Comparison of ENCODE assay signal across 2 cellular contexts in genomic region chr9:97737429-97737828, GRCh38.
TF ChIP-seq lines count a peak whose summit lies in the region.

No MANE protein-coding gene starts in this region.

TF ChIP-seq in HepG2, 621 proteins besides CTCF, POLR2A, EP300 and RAD21:
- TF ChIP-seq ZNF749 (CRISPR knock-in tag; IDR thresholded peaks at IDR 0.05; ENCODE audit: borderline replicate concordance) (no peak), RAD51 (IDR thresholded peaks at IDR 0.05; ENCODE audit: borderline replicate concordance) (peak; percentile 64; the same call in 1 of the 2 replicates), MEF2D (CRISPR knock-in tag; IDR thresholded peaks at IDR 0.05) (no peak), NFYB (CRISPR knock-in tag; IDR thresholded peaks at IDR 0.05) (peak; percentile 78), NFYC (CRISPR knock-in tag; IDR thresholded peaks at IDR 0.05) (peak; percentile 80)
- TF ChIP-seq, protein P1, sequence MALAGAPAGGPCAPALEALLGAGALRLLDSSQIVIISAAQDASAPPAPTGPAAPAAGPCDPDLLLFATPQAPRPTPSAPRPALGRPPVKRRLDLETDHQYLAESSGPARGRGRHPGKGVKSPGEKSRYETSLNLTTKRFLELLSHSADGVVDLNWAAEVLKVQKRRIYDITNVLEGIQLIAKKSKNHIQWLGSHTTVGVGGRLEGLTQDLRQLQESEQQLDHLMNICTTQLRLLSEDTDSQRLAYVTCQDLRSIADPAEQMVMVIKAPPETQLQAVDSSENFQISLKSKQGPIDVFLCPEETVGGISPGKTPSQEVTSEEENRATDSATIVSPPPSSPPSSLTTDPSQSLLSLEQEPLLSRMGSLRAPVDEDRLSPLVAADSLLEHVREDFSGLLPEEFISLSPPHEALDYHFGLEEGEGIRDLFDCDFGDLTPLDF (CRISPR knock-in tag; IDR thresholded peaks at IDR 0.05): no peak
- TF ChIP-seq, protein P2, sequence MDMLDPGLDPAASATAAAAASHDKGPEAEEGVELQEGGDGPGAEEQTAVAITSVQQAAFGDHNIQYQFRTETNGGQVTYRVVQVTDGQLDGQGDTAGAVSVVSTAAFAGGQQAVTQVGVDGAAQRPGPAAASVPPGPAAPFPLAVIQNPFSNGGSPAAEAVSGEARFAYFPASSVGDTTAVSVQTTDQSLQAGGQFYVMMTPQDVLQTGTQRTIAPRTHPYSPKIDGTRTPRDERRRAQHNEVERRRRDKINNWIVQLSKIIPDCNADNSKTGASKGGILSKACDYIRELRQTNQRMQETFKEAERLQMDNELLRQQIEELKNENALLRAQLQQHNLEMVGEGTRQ (IDR thresholded peaks at IDR 0.05; ENCODE audit: low read depth, low read length): peak; percentile 62
- TF ChIP-seq, protein P2 (CRISPR knock-in tag; IDR thresholded peaks at IDR 0.05; ENCODE audit: borderline replicate concordance): peak; percentile 78; the same call in 1 of the 2 replicates
TF ChIP-seq in HepG2: peak in this region for 4.

TF ChIP-seq in K562, 482 proteins besides CTCF, POLR2A, EP300 and RAD21 (continues in another document):
- TF ChIP-seq KLF16 (IDR thresholded peaks at IDR 0.05) (no peak), ZEB2 (IDR thresholded peaks at IDR 0.05) (no peak), RBBP5 (IDR thresholded peaks at IDR 0.05; ENCODE audit: borderline replicate concordance, insufficient read depth, low read length, poor library complexity, severe bottlenecking) (no peak), JUND (IDR thresholded peaks at IDR 0.05; ENCODE audit: borderline replicate concordance, low read depth, low read length) (no peak), JUND (tag; IDR thresholded peaks at IDR 0.05; ENCODE audit: borderline replicate concordance, low read depth, low read length) (no peak), HSF4 (CRISPR knock-in tag; IDR thresholded peaks at IDR 0.05; ENCODE audit: borderline replicate concordance) (no peak), HDAC2 (IDR thresholded peaks at IDR 0.05) (no peak), RHOXF2B (CRISPR knock-in tag; conservative IDR thresholded peaks at IDR 0.05) (no peak), TOE1 (IDR thresholded peaks at IDR 0.05; ENCODE audit: borderline replicate concordance) (peak; percentile 96), TOE1 (CRISPR knock-in tag; IDR thresholded peaks at IDR 0.05; ENCODE audit: borderline replicate concordance, low read depth) (no peak), HNRNPUL1 (IDR thresholded peaks at IDR 0.05; ENCODE audit: low read length) (no peak), NELFE (IDR thresholded peaks at IDR 0.05; ENCODE audit: insufficient read depth, insufficient read length) (no peak), TEAD1 (CRISPR knock-in tag; IDR thresholded peaks at IDR 0.05) (0 out of 4 replicates have a peak, but pooled peaks of 1 of the 2 experiments have one; percentile 32), HOMEZ (CRISPR knock-in tag; IDR thresholded peaks at IDR 0.05) (no peak), ZKSCAN3 (CRISPR knock-in tag; IDR thresholded peaks at IDR 0.05) (no peak), CHD1 (IDR thresholded peaks at IDR 0.05; ENCODE audit: low read length) (no peak), ILK (tag; IDR thresholded peaks at IDR 0.05; ENCODE audit: borderline replicate concordance, low read depth) (no peak), GABPB1 (CRISPR knock-in tag; IDR thresholded peaks at IDR 0.05) (no peak), MTA2 (IDR thresholded peaks at IDR 0.05; ENCODE audit: low read depth) (no peak), MBD2 (IDR thresholded peaks at IDR 0.05; ENCODE audit: borderline replicate concordance, low read depth) (no peak), USF1 (CRISPR knock-in tag; IDR thresholded peaks at IDR 0.05) (peak; percentile 91), MXI1 (IDR thresholded peaks at IDR 0.05; ENCODE audit: low read depth, low read length) (no peak), ZNF77 (CRISPR knock-in tag; IDR thresholded peaks at IDR 0.05) (no peak), SMC3 (conservative IDR thresholded peaks at IDR 0.05; ENCODE audit: insufficient read depth, low read depth, low read length) (no peak), MYC (IDR thresholded peaks at IDR 0.05; ENCODE audit: low read depth, low read length) (no peak), MYC (CRISPR knock-in tag; IDR thresholded peaks at IDR 0.05; ENCODE audit: borderline replicate concordance, low read depth) (no peak), NFYB (IDR thresholded peaks at IDR 0.05; ENCODE audit: extremely low read depth, insufficient read length) (peak; percentile 96), SMARCA5 (IDR thresholded peaks at IDR 0.05) (no peak), ZNF764 (CRISPR knock-in tag; IDR thresholded peaks at IDR 0.05; ENCODE audit: low read depth) (no peak), FOS (IDR thresholded peaks at IDR 0.05; ENCODE audit: extremely low read depth, insufficient read length) (peak; percentile 82), GTF2E2 (tag; IDR thresholded peaks at IDR 0.05) (no peak)
- TF ChIP-seq, protein P3, sequence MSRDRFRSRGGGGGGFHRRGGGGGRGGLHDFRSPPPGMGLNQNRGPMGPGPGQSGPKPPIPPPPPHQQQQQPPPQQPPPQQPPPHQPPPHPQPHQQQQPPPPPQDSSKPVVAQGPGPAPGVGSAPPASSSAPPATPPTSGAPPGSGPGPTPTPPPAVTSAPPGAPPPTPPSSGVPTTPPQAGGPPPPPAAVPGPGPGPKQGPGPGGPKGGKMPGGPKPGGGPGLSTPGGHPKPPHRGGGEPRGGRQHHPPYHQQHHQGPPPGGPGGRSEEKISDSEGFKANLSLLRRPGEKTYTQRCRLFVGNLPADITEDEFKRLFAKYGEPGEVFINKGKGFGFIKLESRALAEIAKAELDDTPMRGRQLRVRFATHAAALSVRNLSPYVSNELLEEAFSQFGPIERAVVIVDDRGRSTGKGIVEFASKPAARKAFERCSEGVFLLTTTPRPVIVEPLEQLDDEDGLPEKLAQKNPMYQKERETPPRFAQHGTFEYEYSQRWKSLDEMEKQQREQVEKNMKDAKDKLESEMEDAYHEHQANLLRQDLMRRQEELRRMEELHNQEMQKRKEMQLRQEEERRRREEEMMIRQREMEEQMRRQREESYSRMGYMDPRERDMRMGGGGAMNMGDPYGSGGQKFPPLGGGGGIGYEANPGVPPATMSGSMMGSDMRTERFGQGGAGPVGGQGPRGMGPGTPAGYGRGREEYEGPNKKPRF (IDR thresholded peaks at IDR 0.05; ENCODE audit: low read depth, low read length): no peak
- TF ChIP-seq, protein P4, sequence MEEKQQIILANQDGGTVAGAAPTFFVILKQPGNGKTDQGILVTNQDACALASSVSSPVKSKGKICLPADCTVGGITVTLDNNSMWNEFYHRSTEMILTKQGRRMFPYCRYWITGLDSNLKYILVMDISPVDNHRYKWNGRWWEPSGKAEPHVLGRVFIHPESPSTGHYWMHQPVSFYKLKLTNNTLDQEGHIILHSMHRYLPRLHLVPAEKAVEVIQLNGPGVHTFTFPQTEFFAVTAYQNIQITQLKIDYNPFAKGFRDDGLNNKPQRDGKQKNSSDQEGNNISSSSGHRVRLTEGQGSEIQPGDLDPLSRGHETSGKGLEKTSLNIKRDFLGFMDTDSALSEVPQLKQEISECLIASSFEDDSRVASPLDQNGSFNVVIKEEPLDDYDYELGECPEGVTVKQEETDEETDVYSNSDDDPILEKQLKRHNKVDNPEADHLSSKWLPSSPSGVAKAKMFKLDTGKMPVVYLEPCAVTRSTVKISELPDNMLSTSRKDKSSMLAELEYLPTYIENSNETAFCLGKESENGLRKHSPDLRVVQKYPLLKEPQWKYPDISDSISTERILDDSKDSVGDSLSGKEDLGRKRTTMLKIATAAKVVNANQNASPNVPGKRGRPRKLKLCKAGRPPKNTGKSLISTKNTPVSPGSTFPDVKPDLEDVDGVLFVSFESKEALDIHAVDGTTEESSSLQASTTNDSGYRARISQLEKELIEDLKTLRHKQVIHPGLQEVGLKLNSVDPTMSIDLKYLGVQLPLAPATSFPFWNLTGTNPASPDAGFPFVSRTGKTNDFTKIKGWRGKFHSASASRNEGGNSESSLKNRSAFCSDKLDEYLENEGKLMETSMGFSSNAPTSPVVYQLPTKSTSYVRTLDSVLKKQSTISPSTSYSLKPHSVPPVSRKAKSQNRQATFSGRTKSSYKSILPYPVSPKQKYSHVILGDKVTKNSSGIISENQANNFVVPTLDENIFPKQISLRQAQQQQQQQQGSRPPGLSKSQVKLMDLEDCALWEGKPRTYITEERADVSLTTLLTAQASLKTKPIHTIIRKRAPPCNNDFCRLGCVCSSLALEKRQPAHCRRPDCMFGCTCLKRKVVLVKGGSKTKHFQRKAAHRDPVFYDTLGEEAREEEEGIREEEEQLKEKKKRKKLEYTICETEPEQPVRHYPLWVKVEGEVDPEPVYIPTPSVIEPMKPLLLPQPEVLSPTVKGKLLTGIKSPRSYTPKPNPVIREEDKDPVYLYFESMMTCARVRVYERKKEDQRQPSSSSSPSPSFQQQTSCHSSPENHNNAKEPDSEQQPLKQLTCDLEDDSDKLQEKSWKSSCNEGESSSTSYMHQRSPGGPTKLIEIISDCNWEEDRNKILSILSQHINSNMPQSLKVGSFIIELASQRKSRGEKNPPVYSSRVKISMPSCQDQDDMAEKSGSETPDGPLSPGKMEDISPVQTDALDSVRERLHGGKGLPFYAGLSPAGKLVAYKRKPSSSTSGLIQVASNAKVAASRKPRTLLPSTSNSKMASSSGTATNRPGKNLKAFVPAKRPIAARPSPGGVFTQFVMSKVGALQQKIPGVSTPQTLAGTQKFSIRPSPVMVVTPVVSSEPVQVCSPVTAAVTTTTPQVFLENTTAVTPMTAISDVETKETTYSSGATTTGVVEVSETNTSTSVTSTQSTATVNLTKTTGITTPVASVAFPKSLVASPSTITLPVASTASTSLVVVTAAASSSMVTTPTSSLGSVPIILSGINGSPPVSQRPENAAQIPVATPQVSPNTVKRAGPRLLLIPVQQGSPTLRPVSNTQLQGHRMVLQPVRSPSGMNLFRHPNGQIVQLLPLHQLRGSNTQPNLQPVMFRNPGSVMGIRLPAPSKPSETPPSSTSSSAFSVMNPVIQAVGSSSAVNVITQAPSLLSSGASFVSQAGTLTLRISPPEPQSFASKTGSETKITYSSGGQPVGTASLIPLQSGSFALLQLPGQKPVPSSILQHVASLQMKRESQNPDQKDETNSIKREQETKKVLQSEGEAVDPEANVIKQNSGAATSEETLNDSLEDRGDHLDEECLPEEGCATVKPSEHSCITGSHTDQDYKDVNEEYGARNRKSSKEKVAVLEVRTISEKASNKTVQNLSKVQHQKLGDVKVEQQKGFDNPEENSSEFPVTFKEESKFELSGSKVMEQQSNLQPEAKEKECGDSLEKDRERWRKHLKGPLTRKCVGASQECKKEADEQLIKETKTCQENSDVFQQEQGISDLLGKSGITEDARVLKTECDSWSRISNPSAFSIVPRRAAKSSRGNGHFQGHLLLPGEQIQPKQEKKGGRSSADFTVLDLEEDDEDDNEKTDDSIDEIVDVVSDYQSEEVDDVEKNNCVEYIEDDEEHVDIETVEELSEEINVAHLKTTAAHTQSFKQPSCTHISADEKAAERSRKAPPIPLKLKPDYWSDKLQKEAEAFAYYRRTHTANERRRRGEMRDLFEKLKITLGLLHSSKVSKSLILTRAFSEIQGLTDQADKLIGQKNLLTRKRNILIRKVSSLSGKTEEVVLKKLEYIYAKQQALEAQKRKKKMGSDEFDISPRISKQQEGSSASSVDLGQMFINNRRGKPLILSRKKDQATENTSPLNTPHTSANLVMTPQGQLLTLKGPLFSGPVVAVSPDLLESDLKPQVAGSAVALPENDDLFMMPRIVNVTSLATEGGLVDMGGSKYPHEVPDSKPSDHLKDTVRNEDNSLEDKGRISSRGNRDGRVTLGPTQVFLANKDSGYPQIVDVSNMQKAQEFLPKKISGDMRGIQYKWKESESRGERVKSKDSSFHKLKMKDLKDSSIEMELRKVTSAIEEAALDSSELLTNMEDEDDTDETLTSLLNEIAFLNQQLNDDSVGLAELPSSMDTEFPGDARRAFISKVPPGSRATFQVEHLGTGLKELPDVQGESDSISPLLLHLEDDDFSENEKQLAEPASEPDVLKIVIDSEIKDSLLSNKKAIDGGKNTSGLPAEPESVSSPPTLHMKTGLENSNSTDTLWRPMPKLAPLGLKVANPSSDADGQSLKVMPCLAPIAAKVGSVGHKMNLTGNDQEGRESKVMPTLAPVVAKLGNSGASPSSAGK (IDR thresholded peaks at IDR 0.05): no peak
- TF ChIP-seq, protein P5, sequence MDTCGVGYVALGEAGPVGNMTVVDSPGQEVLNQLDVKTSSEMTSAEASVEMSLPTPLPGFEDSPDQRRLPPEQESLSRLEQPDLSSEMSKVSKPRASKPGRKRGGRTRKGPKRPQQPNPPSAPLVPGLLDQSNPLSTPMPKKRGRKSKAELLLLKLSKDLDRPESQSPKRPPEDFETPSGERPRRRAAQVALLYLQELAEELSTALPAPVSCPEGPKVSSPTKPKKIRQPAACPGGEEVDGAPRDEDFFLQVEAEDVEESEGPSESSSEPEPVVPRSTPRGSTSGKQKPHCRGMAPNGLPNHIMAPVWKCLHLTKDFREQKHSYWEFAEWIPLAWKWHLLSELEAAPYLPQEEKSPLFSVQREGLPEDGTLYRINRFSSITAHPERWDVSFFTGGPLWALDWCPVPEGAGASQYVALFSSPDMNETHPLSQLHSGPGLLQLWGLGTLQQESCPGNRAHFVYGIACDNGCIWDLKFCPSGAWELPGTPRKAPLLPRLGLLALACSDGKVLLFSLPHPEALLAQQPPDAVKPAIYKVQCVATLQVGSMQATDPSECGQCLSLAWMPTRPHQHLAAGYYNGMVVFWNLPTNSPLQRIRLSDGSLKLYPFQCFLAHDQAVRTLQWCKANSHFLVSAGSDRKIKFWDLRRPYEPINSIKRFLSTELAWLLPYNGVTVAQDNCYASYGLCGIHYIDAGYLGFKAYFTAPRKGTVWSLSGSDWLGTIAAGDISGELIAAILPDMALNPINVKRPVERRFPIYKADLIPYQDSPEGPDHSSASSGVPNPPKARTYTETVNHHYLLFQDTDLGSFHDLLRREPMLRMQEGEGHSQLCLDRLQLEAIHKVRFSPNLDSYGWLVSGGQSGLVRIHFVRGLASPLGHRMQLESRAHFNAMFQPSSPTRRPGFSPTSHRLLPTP (IDR thresholded peaks at IDR 0.05; ENCODE audit: borderline replicate concordance, extremely low read depth, insufficient read length): no peak
